In the genomic region with DNA sequence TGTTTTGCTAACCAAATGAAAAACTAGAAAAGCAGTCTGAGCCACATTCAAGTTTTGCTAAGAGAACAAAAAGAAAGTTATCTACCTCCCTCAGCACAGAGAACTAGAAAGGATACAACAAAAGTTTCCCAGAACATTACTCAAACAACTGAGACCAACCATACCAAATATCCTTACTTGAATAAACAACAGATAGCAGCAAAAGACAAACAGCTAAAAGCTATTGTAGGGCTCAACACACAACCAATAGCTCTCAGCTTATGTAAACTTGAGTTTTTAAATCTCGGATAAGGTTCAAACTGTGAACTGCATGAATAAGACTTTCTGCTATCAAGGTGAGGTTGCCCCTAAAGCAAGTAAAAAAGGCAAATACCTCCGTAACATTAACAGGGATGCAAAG, we compare ENCODE assay signal across 1 cellular context.
A peak's percentile ranks its signal among the peaks of the same experiment; 100 is the strongest.
TF ChIP-seq lines count a peak whose summit lies in the region.

No MANE protein-coding gene starts in this region.

TF ChIP-seq in HepG2, 621 proteins besides CTCF, POLR2A, EP300 and RAD21:
- TF ChIP-seq HHEX (CRISPR knock-in tag; IDR thresholded peaks at IDR 0.05) (0 out of 2 replicates have a peak, but pooled peaks have one; percentile 32), IKZF4 (CRISPR knock-in tag; IDR thresholded peaks at IDR 0.05; ENCODE audit: borderline replicate concordance, low read depth, not compliant biosample characterization) (no peak)
TF ChIP-seq in HepG2: peak in this region for 1.
